1 cellular context compared by ENCODE assay signal in genomic region chr6:157615411-157615763, GRCh38.
TF ChIP-seq lines count a peak whose summit lies in the region.

No MANE protein-coding gene starts in this region.

TF ChIP-seq in H1, 55 proteins besides CTCF, POLR2A, EP300 and RAD21 (continued from another document):
- no peak for TF ChIP-seq CHD7 (IDR thresholded peaks at IDR 0.05; ENCODE audit: insufficient replicate concordance, low read length)
- no peak for TF ChIP-seq MAFK (IDR thresholded peaks at IDR 0.05; ENCODE audit: low read depth, low read length)
- no peak for TF ChIP-seq YY1 (IDR thresholded peaks at IDR 0.05; ENCODE audit: low read depth, low read length)
- no peak for TF ChIP-seq ZNF274 (IDR thresholded peaks at IDR 0.05; ENCODE audit: borderline replicate concordance, extremely low read depth, low read length)
- TF ChIP-seq SP4 (IDR thresholded peaks at IDR 0.05; ENCODE audit: low read length) = no peak
- TF ChIP-seq ATF2 (IDR thresholded peaks at IDR 0.05; ENCODE audit: low read length) = no peak
- no peak for TF ChIP-seq CHD1 (IDR thresholded peaks at IDR 0.05; ENCODE audit: low read depth, low read length)
- TF ChIP-seq SIX5 (IDR thresholded peaks at IDR 0.05; ENCODE audit: low read depth, low read length) = no peak
- no peak for TF ChIP-seq SAP30 (IDR thresholded peaks at IDR 0.05; ENCODE audit: insufficient read depth, insufficient replicate concordance, low read length)
- TF ChIP-seq HDAC2 (IDR thresholded peaks at IDR 0.05; ENCODE audit: borderline replicate concordance in 1 of 2, low read depth in 2 of 2, low read length in 2 of 2) = no peak
- TF ChIP-seq E2F6 (IDR thresholded peaks at IDR 0.05) = no peak
- TF ChIP-seq BRCA1 (IDR thresholded peaks at IDR 0.05; ENCODE audit: low read depth, low read length) = no peak
TF ChIP-seq in H1: peak in this region for 0.
